12 cellular contexts compared by ENCODE assay signal in genomic region chr2:235698028-235698427, GRCh38.
"Had no signal": no experiment of that assay in that cellular context is flagged by ENCODE, and none has a peak within 500 bp of the region (broad histone marks: within the 10 kb centered on the region; RNA-seq: fewer than 3 reads in every experiment).

No MANE protein-coding gene starts in this region.

- ATAC-seq: activated CD8-positive, alpha-beta T cell treated with anti-CD3 and anti-CD28 coated beads, Interleukin-2, amount 10 ng/mL, durations not matched to agents 7 days and 5 days; stimulated activated naive B cell treated with anti-CD40 and anti-IgM and Interleukin-4, amounts not matched to agents 10 μg/mL and 1 μg/mL and 100 μg/mL, for 72 hours had no signal

- H3K27ac ChIP-seq: colonic mucosa, right atrium auricular region, WERI-Rb-1 had no signal

- H3K4me1 Mint-ChIP-seq: stimulated activated naive B cell treated with anti-CD40 and anti-IgM and Interleukin-4, amounts not matched to agents 10 μg/mL and 1 μg/mL and 100 μg/mL, for 72 hours had no signal

- H3K9me3 Mint-ChIP-seq: stimulated activated naive B cell treated with anti-CD40 and anti-IgM and Interleukin-4, amounts not matched to agents 10 μg/mL and 1 μg/mL and 100 μg/mL, for 72 hours had no signal

- H3K4me1 ChIP-seq: colonic mucosa had no signal

- H3K4me3 ChIP-seq: colonic mucosa, right atrium auricular region had no signal

- H3K36me3 Mint-ChIP-seq: stimulated activated naive B cell treated with anti-CD40 and anti-IgM and Interleukin-4, amounts not matched to agents 10 μg/mL and 1 μg/mL and 100 μg/mL, for 72 hours had no signal

- H3K4me3 Mint-ChIP-seq: activated CD8-positive, alpha-beta T cell treated with anti-CD3 and anti-CD28 coated beads, Interleukin-2, amount 10 ng/mL, durations not matched to agents 7 days and 5 days; stimulated activated naive B cell treated with anti-CD40 and anti-IgM and Interleukin-4, amounts not matched to agents 10 μg/mL and 1 μg/mL and 100 μg/mL, for 72 hours had no signal

- DNase-seq: activated CD4-positive, alpha-beta T cell treated with anti-CD3 and anti-CD28 coated beads for 4 hours; activated CD8-positive, alpha-beta T cell treated with anti-CD3 and anti-CD28 coated beads, Interleukin-2, amount 10 ng/mL, durations not matched to agents 7 days and 5 days; activated naive CD4-positive, alpha-beta T cell treated with Interleukin-2 at 50 U/mL for 16 hours; colonic mucosa; effector CD4-positive, alpha-beta T cell; kidney glomerular epithelial cell; stimulated activated naive B cell treated with anti-CD40 and anti-IgM and Interleukin-4, amounts not matched to agents 10 μg/mL and 1 μg/mL and 100 μg/mL, for 72 hours; substantia nigra; T-helper 1 cell; trophoblast cell; WERI-Rb-1 had no signal

- H3K36me3 ChIP-seq: colonic mucosa, right atrium auricular region had no signal

- H3K27ac Mint-ChIP-seq: activated CD8-positive, alpha-beta T cell treated with anti-CD3 and anti-CD28 coated beads, Interleukin-2, amount 10 ng/mL, durations not matched to agents 7 days and 5 days; stimulated activated naive B cell treated with anti-CD40 and anti-IgM and Interleukin-4, amounts not matched to agents 10 μg/mL and 1 μg/mL and 100 μg/mL, for 72 hours had no signal

- H3K27me3 ChIP-seq: colonic mucosa, right atrium auricular region had no signal

- H3K9me3 ChIP-seq: colonic mucosa, right atrium auricular region had no signal
